In genomic region chr19:39808688-39809087, GRCh38 we compare ENCODE assay signal across 7 cellular contexts. TPM values are rescaled to one million over a fixed set of nuclear protein-coding genes. Genes with fewer than 3 reads are reported as not detected.
"Had no signal": no experiment of that assay in that cellular context is flagged by ENCODE, and none has a peak within 500 bp of the region (broad histone marks: within the 10 kb centered on the region; RNA-seq: fewer than 3 reads in every experiment).

No MANE protein-coding gene starts in this region.

RNA-seq across cellular contexts. Expression of gene LEUTX, which starts 30.0 kb away (rescaled TPM):
- total RNA-seq: LHCN-M2, MCF 10A, OCI-LY7, PC-9, Right ventricle myocardium superior, SJSA1 had no signal
- polyA plus RNA-seq: SK-N-SH had no signal
